Comparison of ENCODE assay signal across 15 cellular contexts in genomic region chr4:3780347-3781171, GRCh38. TPM values are rescaled to one million over a fixed set of nuclear protein-coding genes. Genes with fewer than 3 reads are reported as not detected.
A peak's percentile ranks its signal among the peaks of the same experiment; 100 is the strongest.
DNase-seq lines count a peak whose midpoint lies in the region; ATAC-seq, FAIRE-seq and TF ChIP-seq lines count a peak whose summit lies in the region.
"Had no signal": no experiment of that assay in that cellular context is flagged by ENCODE, and none has a peak within 500 bp of the region (broad histone marks: within the 10 kb centered on the region; RNA-seq: fewer than 3 reads in every experiment).

No MANE protein-coding gene starts in this region.

- WGBS in A549 (ENCODE audit: missing lambda C conversion rate), result 50% methylated on average over 2 of the region's 21 CpGs
- 79% methylated on average over 19 of the region's 21 CpGs; no CpG with 5 or more reads in 1 of the 2 experiments for WGBS in H1 (ENCODE audit: extremely low coverage in 1 of 2, insufficient coverage in 1 of 2, insufficient read length in 1 of 2, insufficient replicate concordance in 2 of 2, low coverage in 1 of 2, low lambda C conversion rate in 2 of 2, missing lambda C conversion rate in 1 of 2), 2 experiments

- no peaks in the 10 kb centered on the region for H3K9me3 ChIP-seq in A549
- H3K9me3 ChIP-seq in H1 (ENCODE audit: insufficient read depth in 2 of 2, low read depth in 1 of 2, low read length in 1 of 2), result peaks cover 0 to 6% of the 10 kb centered on the region in 2 experiments; a peak in 1 of 4 replicates

- peaks cover 5% of the 10 kb centered on the region; the same call in 1 of the 2 replicates for H3K23me2 ChIP-seq in H1 (ENCODE audit: low read depth, low read length)

- ATAC-seq in A549 (peak in 1 of 2 experiments; percentile 43; a peak in 3 of 6 replicates), left lobe of liver (no peak)

- H3K79me1 ChIP-seq in H1 (ENCODE audit: low read depth, low read length), result no peaks in the 10 kb centered on the region; the same call in 1 of the 2 replicates

- H4K5ac ChIP-seq in H1 (ENCODE audit: insufficient read length, low read depth, low read length), result no peak overlapping the region

- H2BK15ac ChIP-seq in H1 (ENCODE audit: low read length), result peak overlapping the region; percentile 72; the same call in 1 of the 2 replicates

- no peak overlapping the region for H2BK120ac ChIP-seq in H1 (replicated peaks; ENCODE audit: low read depth, low read length)

- H2BK12ac ChIP-seq in H1 (ENCODE audit: low read depth, low read length), result peak overlapping the region; percentile 68; the same call in 1 of the 2 replicates

- H4K91ac ChIP-seq in H1 (replicated peaks; ENCODE audit: insufficient read length, low read length), result no peak overlapping the region

- no peak overlapping the region for H3K14ac ChIP-seq in H1 (ENCODE audit: insufficient read length)

- CTCF ChIA-PET in A549 (lab: Yijun Ruan, JAX), result interaction anchor here (1.0 to 1.2 kb wide), 3 partner anchors 12 to 15 kb away, joined by 3 to 4 read pairs (median 4); partner anchors contain the start of gene ADRA2C
- CTCF ChIA-PET in H1 (lab: Charles Lee; ENCODE audit: partially characterized antibody), result interaction anchor here (0.7 to 7.3 kb wide), 8 partner anchors 11 to 265 kb away, joined by 3 to 57 read pairs (median 6); no protein-coding TSS in a partner anchor

- H3K4me3 ChIP-seq in A549 (no peak overlapping the region), H1 (ENCODE audit: extremely low read depth in 1 of 4, insufficient read depth in 2 of 4, low read depth in 3 of 4, low read length in 4 of 4) (no peak overlapping the region; a peak in 1 of 8 replicates)
- H3K4me3 ChIP-seq: coronary artery, GM23248, Peyer's patch had no signal

- TF ChIP-seq POLR2A in A549 (IDR thresholded peaks at IDR 0.05; ENCODE audit: low read length), result no peak
- no peak for TF ChIP-seq POLR2A in H1 (IDR thresholded peaks at IDR 0.05; ENCODE audit: control extremely low read depth in 1 of 2, low read depth in 2 of 2, low read length in 2 of 2)

- H3K27ac ChIP-seq in A549 (no peak overlapping the region), H1 (ENCODE audit: low read depth, low read length) (no peak overlapping the region; the same call in 1 of the 2 replicates)
- H3K27ac ChIP-seq: coronary artery, GM23248, Peyer's patch had no signal

- H3K79me2 ChIP-seq in H1 (ENCODE audit: control insufficient read depth in 1 of 2, insufficient read depth in 2 of 2, low read length in 2 of 2), result no peaks in the 10 kb centered on the region

- peak overlapping the region; percentile 8 for H3K56ac ChIP-seq in H1 (replicated peaks; ENCODE audit: insufficient read length, low read depth, low read length)

- peak overlapping the region; percentile 51 for H3K18ac ChIP-seq in H1 (ENCODE audit: extremely low read depth, low read length)

- FAIRE-seq in A549 (lab: Jason Lieb, UNC) (no peak), H1 (lab: Jason Lieb, UNC) (no peak)

- no peaks in the 10 kb centered on the region for H4K20me1 ChIP-seq in H1 (replicated peaks in 1 of 2; ENCODE audit: control insufficient read depth in 1 of 2, insufficient read depth in 2 of 2, low read length in 2 of 2)

- TF ChIP-seq RAD21 in A549 (conservative IDR thresholded peaks at IDR 0.05 in 1 of 2, IDR thresholded peaks at IDR 0.05 in 1 of 2) (no peak), H1 (IDR thresholded peaks at IDR 0.05 in 1 of 2, conservative IDR thresholded peaks at IDR 0.05 in 1 of 2; ENCODE audit: low read depth in 2 of 2, low read length in 2 of 2) (no peak)

- no peak overlapping the region for H4K8ac ChIP-seq in H1 (ENCODE audit: extremely low read depth, insufficient read depth, low read length)

- POLR2A ChIA-PET in A549 (lab: Yijun Ruan, JAX) (no interaction called here), H1 (lab: Charles Lee; ENCODE audit: partially characterized antibody) (interaction anchor here (0.5 to 0.7 kb wide), 2 partner anchors 92 to 140 kb away, joined by 3 read pairs; no protein-coding TSS in a partner anchor)

- no peak overlapping the region for H3K9ac ChIP-seq in H1 (replicated peaks in 1 of 4; ENCODE audit: extremely low read depth in 1 of 4, low read depth in 3 of 4, low read length in 3 of 4)
- H3K9ac ChIP-seq: GM23248 had no signal

- H3K4me2 ChIP-seq in A549, result peak overlapping the region; percentile 25; the same call in 1 of the 3 replicates
- peak overlapping the region in 1 of 2 experiments; percentile 4; a peak in 1 of 4 replicates for H3K4me2 ChIP-seq in H1 (ENCODE audit: insufficient read depth in 1 of 2, low read depth in 2 of 2, low read length in 2 of 2)

- TF ChIP-seq CTCF in A549 (IDR thresholded peaks at IDR 0.05) (no peak), H1 (IDR thresholded peaks at IDR 0.05; ENCODE audit: control extremely low read depth in 1 of 3, insufficient read depth in 1 of 3, low read depth in 1 of 3, low read length in 3 of 3) (no peak)

- no peak overlapping the region for H3K23ac ChIP-seq in H1 (ENCODE audit: insufficient read length)

- TF ChIP-seq EP300 in A549 (IDR thresholded peaks at IDR 0.05) (no peak), H1 (IDR thresholded peaks at IDR 0.05; ENCODE audit: borderline replicate concordance in 1 of 2, low read depth in 2 of 2, low read length in 2 of 2) (no peak)

- H2BK5ac ChIP-seq in H1 (ENCODE audit: low read depth, low read length), result no peak overlapping the region; the same call in 1 of the 2 replicates

- H3K4me1 ChIP-seq in A549 (peaks cover 11% of the 10 kb centered on the region; the same call in 2 of the 3 replicates), H1 (replicated peaks in 1 of 4; ENCODE audit: control insufficient read depth in 3 of 4, insufficient read depth in 4 of 4, low read length in 3 of 4) (peaks cover 0 to 9% (median 8%) of the 10 kb centered on the region in 4 experiments; a peak in 5 of 7 replicates)
- H3K4me1 ChIP-seq: Peyer's patch had no signal

- no peak overlapping the region for H3K4ac ChIP-seq in H1 (replicated peaks; ENCODE audit: insufficient read length, low read depth, low read length)

- no peak overlapping the region for H2AK5ac ChIP-seq in H1 (ENCODE audit: low read depth, low read length)

- no peak overlapping the region for H2BK20ac ChIP-seq in H1 (ENCODE audit: low read length)

- H2AFZ ChIP-seq in H1 (ENCODE audit: low read length), result no peak overlapping the region
- H2AFZ ChIP-seq: GM23248 had no signal

- DNase-seq in A549 (ENCODE audit: low read depth in 1 of 2, low spot score in 1 of 2) (peak in 1 of 2 experiments; percentile 24), COLO668 (lab: John Stamatoyannopoulos, UW; ENCODE audit: unreplicated experiment) (peak; percentile 91), NCI-H2196 (lab: John Stamatoyannopoulos, UW; ENCODE audit: unreplicated experiment) (peak; percentile 67), H1 (ENCODE audit: low read depth in 1 of 2, low spot score in 2 of 2) (no peak), COLO829 (ENCODE audit: low spot score) (no peak), left lobe of liver (ENCODE audit: low spot score) (no peak), SIG-M5 (lab: John Stamatoyannopoulos, UW) (no peak)
- DNase-seq: activated B cell treated with CpG ODN at 0.5 μM for 24 hours, activated gamma-delta T cell treated with Interleukin-2 at 50 U/mL for 16 hours, mesenchymal stem cell, Peyer's patch, T-helper 1 cell had no signal

- H3K27me3 ChIP-seq in H1 (replicated peaks in 1 of 4; ENCODE audit: control insufficient read depth in 3 of 4, extremely low read depth in 1 of 4, insufficient read depth in 3 of 4, low read length in 3 of 4), result no peaks in the 10 kb centered on the region; a peak in 1 of 7 replicates
- H3K27me3 ChIP-seq: Peyer's patch had no signal

- no peaks in the 10 kb centered on the region; a peak in 2 of 8 replicates for H3K36me3 ChIP-seq in H1 (ENCODE audit: control insufficient read depth in 2 of 4, insufficient read depth in 4 of 4, low read length in 3 of 4)
- H3K36me3 ChIP-seq: Peyer's patch had no signal

TF ChIP-seq in A549, 52 proteins besides CTCF, POLR2A, EP300 and RAD21 (continues in another document):
- TF ChIP-seq ELK1 (IDR thresholded peaks at IDR 0.05; ENCODE audit: low read depth, low read length) (no peak), HOXB13 (CRISPR knock-in tag; IDR thresholded peaks at IDR 0.05; ENCODE audit: low read depth) (no peak)

TF ChIP-seq in H1, 55 proteins besides CTCF, POLR2A, EP300 and RAD21:
- TF ChIP-seq SIX5 (IDR thresholded peaks at IDR 0.05; ENCODE audit: low read depth, low read length), result no peak
- TF ChIP-seq NRF1 (IDR thresholded peaks at IDR 0.05; ENCODE audit: low read depth, low read length), result no peak
- no peak for TF ChIP-seq KDM1A (IDR thresholded peaks at IDR 0.05; ENCODE audit: borderline replicate concordance, low read length)
- TF ChIP-seq ATF3 (IDR thresholded peaks at IDR 0.05; ENCODE audit: insufficient read depth, low read depth, low read length), result no peak
- no peak for TF ChIP-seq FOSL1 (IDR thresholded peaks at IDR 0.05; ENCODE audit: insufficient read depth, low read depth, low read length)
- TF ChIP-seq SP1 (IDR thresholded peaks at IDR 0.05; ENCODE audit: low read depth, low read length), result no peak
- 0 out of 2 replicates have a peak, but pooled peaks have one; percentile 11 for TF ChIP-seq TEAD4 (IDR thresholded peaks at IDR 0.05; ENCODE audit: low read depth, low read length)
TF ChIP-seq in H1: peak in this region for 1.

RNA-seq across cellular contexts. Expression of gene ADRA2C, which starts 14.4 kb away (rescaled TPM):
- 1.9 and 2.6 TPM in 2 replicates for polyA plus RNA-seq in A549 (2011; rRNA removed)
- polyA plus RNA-seq in A549 (2012; cell fraction: cytosol; rRNA removed), result 6.4 and 10.0 TPM in 2 replicates
- 13.6 and 23.4 TPM in 2 replicates for polyA plus RNA-seq in A549 (2012; cell fraction: nucleus; rRNA removed)
- polyA plus RNA-seq in A549 (2017; fragmentation: RNase III; extraction: RNeasy Plus Mini Kit Qiagen cat#74134 plus additional on column Dnase treatment), result 4.0 to 4.8 TPM (median 4.1 TPM) in 3 replicates
- polyA minus RNA-seq in A549 (2011; rRNA and poly(A)+ RNA removed), result 2.4 and 3.4 TPM in 2 replicates
- 13.8 and 14.8 TPM in 2 replicates for total RNA-seq in H1 (2021; fragmentation: NEBNext Ultra II Directional; extraction: Animal tissue kit (Norgen Biotek cat#: 25700))
- 14.6 and 27.3 TPM in 2 replicates for polyA plus RNA-seq in H1 (2011; rRNA removed)
- 15.1 TPM for polyA plus RNA-seq in H1 (2011; cell fraction: cytosol; rRNA removed)
- polyA plus RNA-seq in H1 (2011; cell fraction: nucleus; rRNA removed), result 35.4 TPM
- polyA plus RNA-seq in H1 (2012, experiment 1 of 2), result 4.8 to 12.3 TPM (median 11.4 TPM) in 4 replicates
- 5.9 TPM for polyA plus RNA-seq in H1 (2012, experiment 2 of 2)
- polyA plus RNA-seq in H1 (2013, experiment 1 of 2), result 9.6 TPM
- 8.5 TPM for polyA plus RNA-seq in H1 (2013, experiment 2 of 2)
- 10.0 and 12.3 TPM in 2 replicates for polyA minus RNA-seq in H1 (2011; rRNA and poly(A)+ RNA removed)
- polyA minus RNA-seq in H1 (2011; cell fraction: cytosol; rRNA and poly(A)+ RNA removed), result 11.6 TPM
- 16.3 TPM for polyA minus RNA-seq in H1 (2011; cell fraction: nucleus; rRNA and poly(A)+ RNA removed)
- 0.28 TPM for total RNA-seq in left lobe of liver
- total RNA-seq: activated B cell treated with CpG ODN at 0.5 μM for 24 hours, M059J had no signal

Comparison
In these comparisons a context has a peak if more than half of its experiments do, and no peak if none do; other contexts are left out.
1. DNase-seq: peak in COLO668 (single experiment) and NCI-H2196 (single experiment); none in H1 (0 of 2), COLO829 (single experiment), left lobe of liver (single experiment) and SIG-M5 (single experiment).
2. RNA of gene ADRA2C, which starts 14.4 kb away (total RNA-seq): 13.8 to 14.8 TPM in H1; 0.28 TPM in left lobe of liver (single experiment); every median in the first group is over 10 times any median in the second.